In the genomic region with DNA sequence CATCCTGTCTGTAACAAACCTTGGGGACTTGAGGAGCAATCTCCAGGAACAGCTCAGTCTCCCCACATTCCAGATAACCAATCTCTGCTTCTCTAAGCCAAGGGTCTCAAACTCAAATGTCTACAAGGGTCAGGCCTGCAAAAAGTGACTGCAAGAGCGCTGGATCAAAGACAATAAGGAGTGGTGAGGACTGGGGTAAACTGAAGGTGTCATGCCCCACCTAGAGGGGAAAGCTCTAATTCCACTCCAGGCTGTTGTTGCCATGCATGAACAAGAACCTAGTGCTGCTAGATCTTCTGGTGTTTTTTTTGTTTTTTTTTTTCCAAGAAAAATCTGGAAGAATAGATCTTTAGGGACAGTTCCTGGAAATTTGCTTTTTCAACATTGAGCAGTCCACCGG, we compare ENCODE assay signal across 1 cellular context.
TF ChIP-seq lines count a peak whose summit lies in the region.

No MANE protein-coding gene starts in this region.

TF ChIP-seq in IMR-90, 13 proteins besides CTCF, POLR2A, EP300 and RAD21:
- TF ChIP-seq CHD1 (IDR thresholded peaks at IDR 0.05; ENCODE audit: low read depth, low read length) (no peak), CEBPB (IDR thresholded peaks at IDR 0.05; ENCODE audit: low read depth, low read length) (no peak), SMC3 (IDR thresholded peaks at IDR 0.05; ENCODE audit: low read depth, low read length) (no peak), RFX5 (IDR thresholded peaks at IDR 0.05; ENCODE audit: low read depth, low read length) (no peak), MAZ (IDR thresholded peaks at IDR 0.05; ENCODE audit: borderline replicate concordance, low read depth, low read length) (no peak), MAFK (IDR thresholded peaks at IDR 0.05; ENCODE audit: low read depth, low read length) (no peak)
- TF ChIP-seq, protein P1, sequence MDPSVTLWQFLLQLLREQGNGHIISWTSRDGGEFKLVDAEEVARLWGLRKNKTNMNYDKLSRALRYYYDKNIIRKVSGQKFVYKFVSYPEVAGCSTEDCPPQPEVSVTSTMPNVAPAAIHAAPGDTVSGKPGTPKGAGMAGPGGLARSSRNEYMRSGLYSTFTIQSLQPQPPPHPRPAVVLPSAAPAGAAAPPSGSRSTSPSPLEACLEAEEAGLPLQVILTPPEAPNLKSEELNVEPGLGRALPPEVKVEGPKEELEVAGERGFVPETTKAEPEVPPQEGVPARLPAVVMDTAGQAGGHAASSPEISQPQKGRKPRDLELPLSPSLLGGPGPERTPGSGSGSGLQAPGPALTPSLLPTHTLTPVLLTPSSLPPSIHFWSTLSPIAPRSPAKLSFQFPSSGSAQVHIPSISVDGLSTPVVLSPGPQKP (IDR thresholded peaks at IDR 0.05; ENCODE audit: borderline replicate concordance, low read depth, low read length), result no peak
